16 cellular contexts compared by ENCODE assay signal in genomic region chr13:110254151-110254679, GRCh38. TPM values are rescaled to one million over a fixed set of nuclear protein-coding genes. Genes with fewer than 3 reads are reported as not detected.
DNase-seq lines count a peak whose midpoint lies in the region; ATAC-seq, FAIRE-seq and TF ChIP-seq lines count a peak whose summit lies in the region.
"Had no signal": no experiment of that assay in that cellular context is flagged by ENCODE, and none has a peak within 500 bp of the region (broad histone marks: within the 10 kb centered on the region; RNA-seq: fewer than 3 reads in every experiment).

No MANE protein-coding gene starts in this region.

- H3K4me1 Mint-ChIP-seq in activated CD8-positive, alpha-beta memory T cell treated with anti-CD3 and anti-CD28 coated beads, Interleukin-2, amount 10 ng/mL, durations not matched to agents 7 days and 5 days, result no peaks in the 10 kb centered on the region

- H3K4me3 ChIP-seq in left ventricle myocardium inferior (no peak overlapping the region), trophoblast cell (ENCODE audit: low read depth, low read length) (no peak overlapping the region), aorta (ENCODE audit: low read length in 2 of 2) (no peak overlapping the region)

- H3K9ac ChIP-seq in trophoblast cell (ENCODE audit: low read length), result no peak overlapping the region

- no peak overlapping the region for H3K14ac ChIP-seq in trophoblast cell (ENCODE audit: low read length)

- no peak for TF ChIP-seq CTCF in left ventricle myocardium inferior (IDR thresholded peaks at IDR 0.05; ENCODE audit: borderline replicate concordance)

- no peaks in the 10 kb centered on the region for H3K36me3 ChIP-seq in left ventricle myocardium inferior
- peaks cover 7 to 8% of the 10 kb centered on the region in 2 experiments for H3K36me3 ChIP-seq in trophoblast cell (ENCODE audit: control insufficient read depth in 1 of 2, insufficient read depth in 2 of 2, low read length in 2 of 2)
- no peaks in the 10 kb centered on the region for H3K36me3 ChIP-seq in aorta (ENCODE audit: control insufficient read depth in 1 of 2, insufficient read depth in 2 of 2, low read length in 1 of 2)

- H3K18ac ChIP-seq in trophoblast cell (ENCODE audit: low read length), result no peak overlapping the region

- TF ChIP-seq POLR2A in GM12892 (IDR thresholded peaks at IDR 0.05; ENCODE audit: low read depth, low read length), result no peak

- peaks cover 70% of the 10 kb centered on the region for H3K4me1 ChIP-seq in left ventricle myocardium inferior
- peaks cover 14 to 21% of the 10 kb centered on the region in 2 experiments for H3K4me1 ChIP-seq in trophoblast cell (ENCODE audit: control insufficient read depth in 1 of 2, insufficient read depth in 2 of 2, low read length in 2 of 2)
- H3K4me1 ChIP-seq in aorta (ENCODE audit: control insufficient read depth in 1 of 2, insufficient read depth in 2 of 2, low read length in 2 of 2), result peaks cover 0 to 6% of the 10 kb centered on the region in 2 donors

- H3K27me3 Mint-ChIP-seq in activated CD8-positive, alpha-beta memory T cell treated with anti-CD3 and anti-CD28 coated beads, Interleukin-2, amount 10 ng/mL, durations not matched to agents 7 days and 5 days, result no peaks in the 10 kb centered on the region

- no peak overlapping the region for H2BK12ac ChIP-seq in trophoblast cell (ENCODE audit: low read length)

- no CpG with 5 or more reads among the region's 7 CpGs for WGBS in trophoblast cell (ENCODE audit: extremely low coverage, insufficient coverage, insufficient read length)
- 14 to 16% methylated on average over 7 of the region's 7 CpGs for WGBS in aorta, 2 donors

- H4K8ac ChIP-seq in trophoblast cell (ENCODE audit: low read depth, low read length), result no peak overlapping the region

- no peak overlapping the region for H2BK5ac ChIP-seq in trophoblast cell (ENCODE audit: low read depth, low read length, poor library complexity)

- no peaks in the 10 kb centered on the region for H3K9me3 Mint-ChIP-seq in activated CD8-positive, alpha-beta memory T cell treated with anti-CD3 and anti-CD28 coated beads, Interleukin-2, amount 10 ng/mL, durations not matched to agents 7 days and 5 days (ENCODE audit: low read depth)

- no peak overlapping the region for H2AK5ac ChIP-seq in trophoblast cell (ENCODE audit: low read length)

- H3K9me3 ChIP-seq in left ventricle myocardium inferior (replicated peaks) (no peaks in the 10 kb centered on the region), trophoblast cell (ENCODE audit: insufficient read depth, low read depth, low read length) (peaks cover 2% of the 10 kb centered on the region), aorta (ENCODE audit: control insufficient read depth, low read length) (no peaks in the 10 kb centered on the region)

- no peak overlapping the region for H3K4ac ChIP-seq in trophoblast cell (ENCODE audit: low read depth, low read length)

- CTCF ChIA-PET in activated CD8-positive, alpha-beta memory T cell treated with anti-CD3 and anti-CD28 coated beads, Interleukin-2, amount 10 ng/mL, durations not matched to agents 7 days and 5 days (lab: Charles Lee), result no interaction called here

- no peak overlapping the region for H3K4me2 ChIP-seq in trophoblast cell (ENCODE audit: low read length)

- H3K36me3 Mint-ChIP-seq in activated CD8-positive, alpha-beta memory T cell treated with anti-CD3 and anti-CD28 coated beads, Interleukin-2, amount 10 ng/mL, durations not matched to agents 7 days and 5 days, result peaks cover 2% of the 10 kb centered on the region

- H3K23ac ChIP-seq in trophoblast cell (ENCODE audit: low read length), result no peak overlapping the region

- no peak overlapping the region for H2AFZ ChIP-seq in trophoblast cell (ENCODE audit: insufficient read depth, low read length, poor library complexity)

- ATAC-seq in activated CD8-positive, alpha-beta memory T cell treated with anti-CD3 and anti-CD28 coated beads, Interleukin-2, amount 10 ng/mL, durations not matched to agents 7 days and 5 days, result no peak
- peak; percentile 26 for ATAC-seq in aorta (ENCODE audit: low FRiP score)
- ATAC-seq: HepG2; stimulated activated naive CD8-positive, alpha-beta T cell treated with anti-CD3 and anti-CD28 coated beads, Interleukin-15, Interleukin-2, amounts not matched to agents 100 U/mL and 50 U/mL, for 24 hours had no signal

- no peak overlapping the region for H3K27ac Mint-ChIP-seq in activated CD8-positive, alpha-beta memory T cell treated with anti-CD3 and anti-CD28 coated beads, Interleukin-2, amount 10 ng/mL, durations not matched to agents 7 days and 5 days

- no peak overlapping the region for H4K91ac ChIP-seq in trophoblast cell (ENCODE audit: low read depth, low read length)

- H3K79me1 ChIP-seq in trophoblast cell (ENCODE audit: low read length), result peaks cover 10% of the 10 kb centered on the region

- peaks cover 2% of the 10 kb centered on the region for H3K79me2 ChIP-seq in trophoblast cell (ENCODE audit: control insufficient read depth, insufficient read depth, low read length, poor library complexity)

- FAIRE-seq in GM12892 (lab: Jason Lieb, UNC), result no peak
- FAIRE-seq: HepG2 had no signal

- H3K27me3 ChIP-seq in left ventricle myocardium inferior (ENCODE audit: low read depth), result no peaks in the 10 kb centered on the region
- H3K27me3 ChIP-seq in trophoblast cell (ENCODE audit: insufficient read depth, low read length), result no peaks in the 10 kb centered on the region
- H3K27me3 ChIP-seq in aorta (ENCODE audit: control insufficient read depth in 1 of 2, insufficient read depth in 2 of 2, low read length in 1 of 2), result no peaks in the 10 kb centered on the region

- peak; percentile 11 for DNase-seq in activated CD8-positive, alpha-beta memory T cell treated with anti-CD3 and anti-CD28 coated beads, Interleukin-2, amount 10 ng/mL, durations not matched to agents 7 days and 5 days
- DNase-seq in activated CD8-positive, alpha-beta memory T cell treated with anti-CD3 and anti-CD28 coated beads, Interleukin-2, amount 50 U/mL, for 4 hours, result no peak
- no peak for DNase-seq in left ventricle myocardium inferior
- peak in 1 of 2 donors; percentile 68 for DNase-seq in trophoblast cell
- no peak for DNase-seq in aorta
- DNase-seq in GM12892 (ENCODE audit: insufficient read length), result no peak
- DNase-seq in activated CD4-positive, alpha-beta T cell treated with anti-CD3 and anti-CD28 coated beads for 1 hour, result no peak
- no peak for DNase-seq in stimulated activated naive CD4-positive, alpha-beta T cell (lab: John Stamatoyannopoulos, UW)
- DNase-seq: activated CD4-positive, alpha-beta T cell treated with anti-CD3 and anti-CD28 coated beads, Interleukin-2, amount 50 U/mL, for 1 hour; COR-L47; hypothalamus; NCI-H345; posterior cingulate gyrus; stimulated activated CD4-positive, alpha-beta T cell treated with anti-CD3 and anti-CD28 coated beads, Interleukin-4, amount 100 ng/mL, for 24 hours; stimulated activated naive CD8-positive, alpha-beta T cell treated with anti-CD3 and anti-CD28 coated beads, Interleukin-15, Interleukin-2, amounts not matched to agents 100 U/mL and 50 U/mL, for 24 hours had no signal

- no peak overlapping the region for H3K4me3 Mint-ChIP-seq in activated CD8-positive, alpha-beta memory T cell treated with anti-CD3 and anti-CD28 coated beads, Interleukin-2, amount 10 ng/mL, durations not matched to agents 7 days and 5 days

- intact Hi-C loops in left ventricle myocardium inferior (cut with micrococcal nuclease), result no loop called here
- intact Hi-C loops in aorta (cut with DNase I), result no loop called here

- no peak overlapping the region for H2BK120ac ChIP-seq in trophoblast cell (ENCODE audit: insufficient read depth, low read length, poor library complexity)

- H4K12ac ChIP-seq in trophoblast cell (ENCODE audit: low read depth, low read length), result no peak overlapping the region

- peak overlapping the region; percentile 76 for H3K27ac ChIP-seq in left ventricle myocardium inferior (replicated peaks)
- peak overlapping the region; percentile 1 for H3K27ac ChIP-seq in trophoblast cell (ENCODE audit: low read depth, low read length)
- peak overlapping the region; percentile 98 for H3K27ac ChIP-seq in aorta (ENCODE audit: low read depth in 1 of 2, low read length in 2 of 2)

RNA-seq across cellular contexts. Expression of gene COL4A1, which starts 52.7 kb away (rescaled TPM):
- not detected for total RNA-seq in activated CD8-positive, alpha-beta memory T cell treated with anti-CD3 and anti-CD28 coated beads, Interleukin-2, amount 10 ng/mL, durations not matched to agents 7 days and 5 days
- total RNA-seq in left ventricle myocardium inferior (120 TPM), aorta (100 to 1,000 TPM; 564 to 910 TPM)
- 445 and 497 TPM in 2 replicates for polyA plus RNA-seq in trophoblast cell (2013)
- polyA plus RNA-seq in aorta, result 100 to 1,000 TPM in 1 of 2 donors, 10 to 100 TPM in 1; 73.3 to 379 TPM
- not detected for polyA plus RNA-seq in GM12892 (2012; ENCODE audit: missing spikeins)
- total RNA-seq: HepG2 had no signal
- polyA plus RNA-seq: HepG2 had no signal

RNA-seq across cellular contexts. Expression of gene COL4A2, which starts 52.9 kb away (rescaled TPM):
- total RNA-seq in activated CD8-positive, alpha-beta memory T cell treated with anti-CD3 and anti-CD28 coated beads, Interleukin-2, amount 10 ng/mL, durations not matched to agents 7 days and 5 days, result not detected
- 117 TPM for total RNA-seq in left ventricle myocardium inferior
- 769 and 825 TPM in 2 replicates for polyA plus RNA-seq in trophoblast cell (2013)
- 1,000 to 10,000 TPM in 1 of 2 donors, 100 to 1,000 TPM in 1; 693 to 1,110 TPM for total RNA-seq in aorta
- 100 to 1,000 TPM; 117 to 670 TPM for polyA plus RNA-seq in aorta
- 0.32 TPM for polyA plus RNA-seq in GM12892 (2012; ENCODE audit: missing spikeins)

Comparison
In these comparisons a context has a peak if more than half of its experiments do, and no peak if none do; other contexts are left out.
1. H3K27ac ChIP-seq: peak in every context shown above with its lines; median percentile 98 in aorta; 76 in left ventricle myocardium inferior; 1 in trophoblast cell.
2. RNA of gene COL4A1, which starts 52.7 kb away (total RNA-seq): 564 to 910 TPM in aorta and 120 TPM in left ventricle myocardium inferior (single experiment); not detected in activated CD8-positive, alpha-beta memory T cell treated with anti-CD3 and anti-CD28 coated beads, Interleukin-2, amount 10 ng/mL, durations not matched to agents 7 days and 5 days; every median in the first group is over 100 times any median in the second.
3. RNA of gene COL4A2, which starts 52.9 kb away (total RNA-seq): 693 to 1,110 TPM in aorta and 117 TPM in left ventricle myocardium inferior (single experiment); not detected in activated CD8-positive, alpha-beta memory T cell treated with anti-CD3 and anti-CD28 coated beads, Interleukin-2, amount 10 ng/mL, durations not matched to agents 7 days and 5 days; every median in the first group is over 100 times any median in the second.